In the genomic region with DNA sequence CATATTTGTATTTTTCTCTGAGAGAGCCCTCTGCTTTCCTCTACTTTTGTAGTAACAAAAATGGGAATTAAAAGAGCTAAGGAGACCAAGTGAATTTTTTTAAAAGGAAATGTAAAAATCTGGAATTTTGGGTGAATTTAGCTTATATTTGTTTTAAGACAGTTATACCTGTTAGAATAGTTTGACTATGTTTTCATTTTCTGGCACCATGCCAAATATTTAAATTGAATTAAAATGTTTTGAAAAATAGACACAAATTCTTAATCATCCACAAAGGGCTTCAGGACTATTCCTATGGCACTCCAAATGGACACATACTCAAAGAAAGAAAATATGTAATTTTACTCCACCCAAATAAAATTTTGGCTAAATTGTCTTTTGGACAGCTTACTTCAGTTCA, we compare ENCODE assay signal across 1 cellular context.
TF ChIP-seq lines count a peak whose summit lies in the region.

No MANE protein-coding gene starts in this region.

TF ChIP-seq in HEK293, 187 proteins besides CTCF, POLR2A, EP300 and RAD21 (continued from another document):
- TF ChIP-seq TSHZ1 (tag by site-specific recombination; IDR thresholded peaks at IDR 0.05; ENCODE audit: borderline replicate concordance) = no peak
- TF ChIP-seq ZNF37A (tag by site-specific recombination; IDR thresholded peaks at IDR 0.05) = 0 out of 2 replicates have a peak, but pooled peaks have one; percentile 60
- TF ChIP-seq SP7 (tag by site-specific recombination; IDR thresholded peaks at IDR 0.05) = no peak
- peak; percentile 89 for TF ChIP-seq ZNF830 (tag by site-specific recombination; IDR thresholded peaks at IDR 0.05; ENCODE audit: low read depth)
- TF ChIP-seq, protein P1, sequence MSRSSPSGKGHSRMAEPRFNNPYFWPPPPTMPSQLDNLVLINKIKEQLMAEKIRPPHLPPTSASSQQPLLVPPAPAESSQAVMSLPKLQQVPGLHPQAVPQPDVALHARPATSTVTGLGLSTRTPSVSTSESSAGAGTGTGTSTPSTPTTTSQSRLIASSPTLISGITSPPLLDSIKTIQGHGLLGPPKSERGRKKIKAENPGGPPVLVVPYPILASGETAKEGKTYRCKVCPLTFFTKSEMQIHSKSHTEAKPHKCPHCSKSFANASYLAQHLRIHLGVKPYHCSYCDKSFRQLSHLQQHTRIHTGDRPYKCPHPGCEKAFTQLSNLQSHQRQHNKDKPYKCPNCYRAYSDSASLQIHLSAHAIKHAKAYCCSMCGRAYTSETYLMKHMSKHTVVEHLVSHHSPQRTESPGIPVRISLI (tag by site-specific recombination; IDR thresholded peaks at IDR 0.05) = no peak
- TF ChIP-seq ZNF19 (tag by site-specific recombination; IDR thresholded peaks at IDR 0.05; ENCODE audit: low read depth) = no peak
- TF ChIP-seq ZNF776 (tag by site-specific recombination; IDR thresholded peaks at IDR 0.05; ENCODE audit: borderline replicate concordance) = no peak
- 0 out of 2 replicates have a peak, but pooled peaks have one; percentile 38 for TF ChIP-seq ZNF350 (tag by site-specific recombination; IDR thresholded peaks at IDR 0.05)
- 0 out of 2 replicates have a peak, but pooled peaks have one; percentile 46 for TF ChIP-seq ZNF174 (tag by site-specific recombination; IDR thresholded peaks at IDR 0.05)
- TF ChIP-seq KLF10 (tag by site-specific recombination; IDR thresholded peaks at IDR 0.05) = 0 out of 2 replicates have a peak, but pooled peaks have one; percentile 62
- TF ChIP-seq BCL11A (tag by site-specific recombination; IDR thresholded peaks at IDR 0.05; ENCODE audit: low read depth) = no peak
- no peak for TF ChIP-seq AEBP2 (tag by site-specific recombination; IDR thresholded peaks at IDR 0.05; ENCODE audit: borderline replicate concordance)
